ENCODE assay signal across 1 cellular context in the genomic region with DNA sequence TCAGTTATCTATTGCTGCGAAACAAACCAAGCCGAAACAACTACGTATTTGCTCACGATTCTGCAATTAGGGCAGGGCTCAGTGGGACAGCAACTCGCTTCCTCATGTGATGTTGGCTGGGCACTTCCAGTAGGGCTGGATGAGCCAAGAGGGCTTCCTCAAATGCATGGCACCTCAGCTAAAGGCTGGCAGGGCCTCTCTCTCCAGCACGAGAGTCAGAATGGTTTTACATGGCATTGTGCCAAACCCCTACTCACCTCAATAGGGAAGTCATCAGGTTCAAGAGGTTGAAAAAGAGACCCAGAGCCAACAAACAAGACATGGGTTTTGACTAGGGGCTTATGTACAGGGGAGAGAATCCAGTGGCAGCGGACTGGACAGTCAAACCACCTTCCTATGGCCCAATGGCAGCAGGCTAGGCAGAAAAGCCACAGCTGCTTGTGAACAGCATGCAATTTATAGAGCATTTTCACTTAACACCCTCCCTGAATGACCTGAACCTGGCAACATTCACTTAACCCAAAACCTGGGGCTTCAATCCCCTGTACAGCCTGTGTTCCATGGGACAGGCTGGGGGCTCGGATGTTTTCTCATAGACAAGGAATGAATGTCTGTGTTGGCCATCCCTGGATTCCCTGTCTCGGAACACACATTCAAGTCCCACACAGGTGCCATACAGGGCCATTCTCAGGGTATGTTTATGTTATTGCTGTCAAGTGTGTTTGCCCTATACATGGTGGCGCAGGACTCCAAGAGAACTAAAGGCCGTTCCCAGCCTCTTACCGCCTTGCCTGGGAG.
TF ChIP-seq lines count a peak whose summit lies in the region.

No MANE protein-coding gene starts in this region.

TF ChIP-seq in SK-N-SH, 30 proteins besides CTCF, POLR2A, EP300 and RAD21 (continued from another document):
- no peak for TF ChIP-seq REST (IDR thresholded peaks at IDR 0.05; ENCODE audit: low read depth, low read length)
- TF ChIP-seq TCF12 (IDR thresholded peaks at IDR 0.05) = no peak
- no peak for TF ChIP-seq RXRA (IDR thresholded peaks at IDR 0.05; ENCODE audit: borderline replicate concordance, low read depth)
- TF ChIP-seq SIN3A (IDR thresholded peaks at IDR 0.05; ENCODE audit: borderline replicate concordance, low read depth, low read length) = no peak
- TF ChIP-seq PBX3 (IDR thresholded peaks at IDR 0.05) = no peak
